20 cellular contexts compared by ENCODE assay signal in genomic region chr11:127574528-127574927, GRCh38.
DNase-seq lines count a peak whose midpoint lies in the region; ATAC-seq, FAIRE-seq and TF ChIP-seq lines count a peak whose summit lies in the region.
"Had no signal": no experiment of that assay in that cellular context is flagged by ENCODE, and none has a peak within 500 bp of the region (broad histone marks: within the 10 kb centered on the region; RNA-seq: fewer than 3 reads in every experiment).

No MANE protein-coding gene starts in this region.

- peaks cover 4% of the 10 kb centered on the region; the same call in 1 of the 2 replicates for H3K27me3 Mint-ChIP-seq in WTC11 (ENCODE audit: low read depth)
- no peaks in the 10 kb centered on the region for H3K27me3 Mint-ChIP-seq in neural progenitor cell (ENCODE audit: insufficient read depth, low read depth)

- H3K4me1 Mint-ChIP-seq in WTC11 (peaks cover 26% of the 10 kb centered on the region), neural progenitor cell (peaks cover 3% of the 10 kb centered on the region)

- CTCF ChIA-PET in WTC11 (lab: Charles Lee): interaction anchor here (0.9 kb wide), 2 partner anchors 10 to 215 kb away, joined by 3 read pairs; no protein-coding TSS in a partner anchor

- H3F3A ChIP-seq in neural progenitor cell (ENCODE audit: low read depth): no peaks in the 10 kb centered on the region

- peak overlapping the region; percentile 74 for H2AFZ ChIP-seq in neural progenitor cell (replicated peaks)

- H3K4me1 ChIP-seq in neural progenitor cell: peaks cover 2% of the 10 kb centered on the region
- H3K4me1 ChIP-seq: A549, BLaER1, HAP-1 had no signal

- no peak for FAIRE-seq in HTR-8/SVneo (lab: Jason Lieb, UNC)
- FAIRE-seq: A549, GM12892, GM18507, K562 had no signal

- POLR2A ChIA-PET in WTC11 (lab: Charles Lee): no interaction called here

- H4K20me1 ChIP-seq in neural progenitor cell (ENCODE audit: low read depth): no peaks in the 10 kb centered on the region
- H4K20me1 ChIP-seq: BLaER1 had no signal

- H3K27ac Mint-ChIP-seq in WTC11 (no peak overlapping the region), neural progenitor cell (no peak overlapping the region)
- H3K27ac Mint-ChIP-seq: CD8-positive, alpha-beta T cell had no signal

- H3K36me3 Mint-ChIP-seq in WTC11 (no peaks in the 10 kb centered on the region), neural progenitor cell (peaks cover 2% of the 10 kb centered on the region)
- H3K36me3 Mint-ChIP-seq: CD8-positive, alpha-beta T cell had no signal

- no peak overlapping the region for H3K4me3 ChIP-seq in neural progenitor cell
- H3K4me3 ChIP-seq: A549, BLaER1, HAP-1, K562 had no signal

- ATAC-seq in WTC11 (peak; percentile 57), GM18867 (IDR thresholded peaks at IDR 0.05; ENCODE audit: unreplicated experiment) (no peak), HG03469 (IDR thresholded peaks at IDR 0.05; ENCODE audit: unreplicated experiment) (no peak)
- ATAC-seq: A549; CD8-positive, alpha-beta T cell; K562 had no signal

- H3K9me3 Mint-ChIP-seq in WTC11 (peaks cover 2% of the 10 kb centered on the region; the same call in 1 of the 2 replicates), neural progenitor cell (peaks cover 13% of the 10 kb centered on the region)

- no peak overlapping the region for H3K9ac ChIP-seq in neural progenitor cell
- H3K9ac ChIP-seq: BLaER1 had no signal

- no peak overlapping the region for H3K27ac ChIP-seq in neural progenitor cell
- H3K27ac ChIP-seq: A549, BLaER1, HL-60 had no signal

- DNase-seq in Ammon's horn (ENCODE audit: low spot score) (peak; percentile 8), ELF-1 (ENCODE audit: low read depth, low spot score) (peak; percentile 8), WTC11 (ENCODE audit: low spot score) (no peak), neural progenitor cell (ENCODE audit: low spot score) (no peak), HTR-8/SVneo (ENCODE audit: insufficient read length, low spot score) (no peak)
- DNase-seq: AML-193; Calu3; CD8-positive, alpha-beta T cell; GDM1; GOT3; IMR-90 had no signal

- H3K36me3 ChIP-seq in neural progenitor cell: no peaks in the 10 kb centered on the region
- H3K36me3 ChIP-seq: BLaER1, HAP-1 had no signal

- TF ChIP-seq CTCF in WTC11 (IDR thresholded peaks at IDR 0.05): no peak
- TF ChIP-seq CTCF in neural progenitor cell (IDR thresholded peaks at IDR 0.05): no peak

- no peak overlapping the region for H3K4me2 ChIP-seq in neural progenitor cell
- H3K4me2 ChIP-seq: A549, BLaER1 had no signal

- no peaks in the 10 kb centered on the region for H3K27me3 ChIP-seq in neural progenitor cell
- H3K27me3 ChIP-seq: BLaER1 had no signal

- H3K4me3 Mint-ChIP-seq in WTC11: no peak overlapping the region
- H3K4me3 Mint-ChIP-seq in neural progenitor cell: no peak overlapping the region
- H3K4me3 Mint-ChIP-seq: CD8-positive, alpha-beta T cell had no signal

- H3K79me2 ChIP-seq in neural progenitor cell (ENCODE audit: low read depth): no peaks in the 10 kb centered on the region

- H3K9me3 ChIP-seq in neural progenitor cell (ENCODE audit: low read depth): no peaks in the 10 kb centered on the region
- H3K9me3 ChIP-seq: A549, BLaER1, HAP-1 had no signal

TF ChIP-seq in WTC11, 78 proteins besides CTCF, POLR2A, EP300 and RAD21 (continues in another document):
- TF ChIP-seq ERG (CRISPR knock-in tag; IDR thresholded peaks at IDR 0.05) (no peak), GRHL2 (CRISPR knock-in tag; IDR thresholded peaks at IDR 0.05; ENCODE audit: insufficient replicate concordance, severe bottlenecking) (no peak), ZNF532 (CRISPR knock-in tag; IDR thresholded peaks at IDR 0.05; ENCODE audit: borderline replicate concordance) (no peak), KAT7 (CRISPR knock-in tag; IDR thresholded peaks at IDR 0.05; ENCODE audit: borderline replicate concordance) (no peak), TEAD1 (CRISPR knock-in tag; IDR thresholded peaks at IDR 0.05) (no peak), STAT6 (CRISPR knock-in tag; conservative IDR thresholded peaks at IDR 0.05; ENCODE audit: low read depth) (no peak)
- TF ChIP-seq, protein P1, sequence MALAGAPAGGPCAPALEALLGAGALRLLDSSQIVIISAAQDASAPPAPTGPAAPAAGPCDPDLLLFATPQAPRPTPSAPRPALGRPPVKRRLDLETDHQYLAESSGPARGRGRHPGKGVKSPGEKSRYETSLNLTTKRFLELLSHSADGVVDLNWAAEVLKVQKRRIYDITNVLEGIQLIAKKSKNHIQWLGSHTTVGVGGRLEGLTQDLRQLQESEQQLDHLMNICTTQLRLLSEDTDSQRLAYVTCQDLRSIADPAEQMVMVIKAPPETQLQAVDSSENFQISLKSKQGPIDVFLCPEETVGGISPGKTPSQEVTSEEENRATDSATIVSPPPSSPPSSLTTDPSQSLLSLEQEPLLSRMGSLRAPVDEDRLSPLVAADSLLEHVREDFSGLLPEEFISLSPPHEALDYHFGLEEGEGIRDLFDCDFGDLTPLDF (CRISPR knock-in tag; IDR thresholded peaks at IDR 0.05): no peak
- TF ChIP-seq, protein P2, sequence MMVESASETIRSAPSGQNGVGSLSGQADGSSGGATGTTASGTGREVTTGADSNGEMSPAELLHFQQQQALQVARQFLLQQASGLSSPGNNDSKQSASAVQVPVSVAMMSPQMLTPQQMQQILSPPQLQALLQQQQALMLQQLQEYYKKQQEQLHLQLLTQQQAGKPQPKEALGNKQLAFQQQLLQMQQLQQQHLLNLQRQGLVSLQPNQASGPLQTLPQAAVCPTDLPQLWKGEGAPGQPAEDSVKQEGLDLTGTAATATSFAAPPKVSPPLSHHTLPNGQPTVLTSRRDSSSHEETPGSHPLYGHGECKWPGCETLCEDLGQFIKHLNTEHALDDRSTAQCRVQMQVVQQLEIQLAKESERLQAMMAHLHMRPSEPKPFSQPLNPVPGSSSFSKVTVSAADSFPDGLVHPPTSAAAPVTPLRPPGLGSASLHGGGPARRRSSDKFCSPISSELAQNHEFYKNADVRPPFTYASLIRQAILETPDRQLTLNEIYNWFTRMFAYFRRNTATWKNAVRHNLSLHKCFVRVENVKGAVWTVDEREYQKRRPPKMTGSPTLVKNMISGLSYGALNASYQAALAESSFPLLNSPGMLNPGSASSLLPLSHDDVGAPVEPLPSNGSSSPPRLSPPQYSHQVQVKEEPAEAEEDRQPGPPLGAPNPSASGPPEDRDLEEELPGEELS (CRISPR knock-in tag; IDR thresholded peaks at IDR 0.05): no peak

Comparison
In these comparisons a context has a peak if more than half of its experiments do, and no peak if none do; other contexts are left out.
1. DNase-seq: peak in Ammon's horn (single experiment) and ELF-1 (single experiment); none in WTC11 (single experiment), neural progenitor cell (single experiment) and HTR-8/SVneo (single experiment).